ENCODE assay signal across 8 cellular contexts in the genomic region with DNA sequence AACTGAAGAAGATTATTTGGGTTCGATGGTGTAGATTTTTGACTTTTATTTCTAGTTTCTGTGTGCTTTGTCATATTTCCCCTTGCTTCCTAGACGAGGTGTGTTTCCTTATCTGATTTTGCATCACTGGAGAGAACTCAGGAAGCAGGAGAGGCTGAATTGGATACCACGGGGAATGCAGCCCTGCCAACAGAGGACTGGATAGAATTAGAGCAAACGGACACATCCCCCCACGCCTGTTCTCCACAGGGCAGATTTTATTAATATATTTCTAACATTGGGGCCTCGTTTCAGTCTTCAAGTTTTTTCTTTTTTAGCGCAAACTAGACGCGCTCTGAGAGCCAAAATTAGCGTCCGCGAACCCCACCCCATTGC. TPM values are rescaled to one million over a fixed set of nuclear protein-coding genes. Genes with fewer than 3 reads are reported as not detected.
DNase-seq lines count a peak whose midpoint lies in the region; ATAC-seq and TF ChIP-seq lines count a peak whose summit lies in the region.

No MANE protein-coding gene starts in this region.

- H3K36me3 Mint-ChIP-seq in activated CD8-positive, alpha-beta memory T cell treated with anti-CD3 and anti-CD28 coated beads, Interleukin-2, amount 10 ng/mL, durations not matched to agents 7 days and 5 days, result peaks cover 4% of the 10 kb centered on the region

- peaks cover 20 to 24% of the 10 kb centered on the region in 2 donors for H3K4me1 ChIP-seq in thyroid gland

- H3K27me3 Mint-ChIP-seq in activated CD8-positive, alpha-beta memory T cell treated with anti-CD3 and anti-CD28 coated beads, Interleukin-2, amount 10 ng/mL, durations not matched to agents 7 days and 5 days, result peaks cover 21% of the 10 kb centered on the region

- H3K4me3 ChIP-seq in kidney epithelial cell (ENCODE audit: low read depth, low read length) (peak overlapping the region; percentile 78), thyroid gland (replicated peaks in 1 of 3) (peak overlapping the region; percentile 19 to 86 (median 86))

- H3K4me3 Mint-ChIP-seq in activated CD8-positive, alpha-beta memory T cell treated with anti-CD3 and anti-CD28 coated beads, Interleukin-2, amount 10 ng/mL, durations not matched to agents 7 days and 5 days, result peak overlapping the region; percentile 86

- CTCF ChIA-PET in activated CD8-positive, alpha-beta memory T cell treated with anti-CD3 and anti-CD28 coated beads, Interleukin-2, amount 10 ng/mL, durations not matched to agents 7 days and 5 days (lab: Charles Lee), result interaction anchor here (0.9 to 2.9 kb wide), 3 partner anchors 9 to 48 kb away, joined by 3 to 10 read pairs (median 6); no protein-coding TSS in a partner anchor

- no peaks in the 10 kb centered on the region for H3K36me3 ChIP-seq in kidney epithelial cell (ENCODE audit: control insufficient read depth, insufficient read depth, low read length)
- no peaks in the 10 kb centered on the region for H3K36me3 ChIP-seq in thyroid gland

- TF ChIP-seq CTCF in kidney epithelial cell (IDR thresholded peaks at IDR 0.05; ENCODE audit: insufficient read depth, low read length, poor library complexity, severe bottlenecking) (no peak), thyroid gland (IDR thresholded peaks at IDR 0.05) (no peak)

- DNase-seq in activated CD8-positive, alpha-beta memory T cell treated with anti-CD3 and anti-CD28 coated beads, Interleukin-2, amount 10 ng/mL, durations not matched to agents 7 days and 5 days, result no peak
- no peak for DNase-seq in activated CD8-positive, alpha-beta memory T cell treated with anti-CD3 and anti-CD28 coated beads, Interleukin-2, amount 50 U/mL, for 4 hours
- DNase-seq in kidney epithelial cell (ENCODE audit: low read depth) (no peak), thyroid gland (no peak), NCI-H446 treated with DMSO at 0.1 percent for 48 hours (lab: John Stamatoyannopoulos, UW) (no peak), NCI-H128 (lab: John Stamatoyannopoulos, UW; ENCODE audit: unreplicated experiment) (no peak)

- H3K4me1 Mint-ChIP-seq in activated CD8-positive, alpha-beta memory T cell treated with anti-CD3 and anti-CD28 coated beads, Interleukin-2, amount 10 ng/mL, durations not matched to agents 7 days and 5 days, result peaks cover 27% of the 10 kb centered on the region

- ATAC-seq in activated CD8-positive, alpha-beta memory T cell treated with anti-CD3 and anti-CD28 coated beads, Interleukin-2, amount 10 ng/mL, durations not matched to agents 7 days and 5 days, result peak; percentile 0
- ATAC-seq in HG03097 (IDR thresholded peaks at IDR 0.05; ENCODE audit: low FRiP score, unreplicated experiment), result no peak

- H3K27ac Mint-ChIP-seq in activated CD8-positive, alpha-beta memory T cell treated with anti-CD3 and anti-CD28 coated beads, Interleukin-2, amount 10 ng/mL, durations not matched to agents 7 days and 5 days, result peak overlapping the region; percentile 93

- H3K9me3 ChIP-seq in thyroid gland, result no peaks in the 10 kb centered on the region

- no peaks in the 10 kb centered on the region for H3K9me3 Mint-ChIP-seq in activated CD8-positive, alpha-beta memory T cell treated with anti-CD3 and anti-CD28 coated beads, Interleukin-2, amount 10 ng/mL, durations not matched to agents 7 days and 5 days (ENCODE audit: low read depth)

- 8 to 9% methylated on average over 12 of the region's 12 CpGs for WGBS in thyroid gland, 2 donors

- intact Hi-C loops in thyroid gland (cut with DNase I), result no loop called here

- no peaks in the 10 kb centered on the region for H3K27me3 ChIP-seq in kidney epithelial cell (ENCODE audit: control insufficient read depth, insufficient read depth, low read length)
- no peaks in the 10 kb centered on the region for H3K27me3 ChIP-seq in thyroid gland

- TF ChIP-seq POLR2A in thyroid gland (IDR thresholded peaks at IDR 0.05), result no peak

- H3K27ac ChIP-seq in angular gyrus (ENCODE audit: low read depth, low read length), result peak overlapping the region; percentile 97
- H3K27ac ChIP-seq in thyroid gland, result peak overlapping the region; percentile 99 to 100 (median 99)

RNA-seq across cellular contexts. Expression of a gene that starts 0.7 kb away (rescaled TPM):
- total RNA-seq in activated CD8-positive, alpha-beta memory T cell treated with anti-CD3 and anti-CD28 coated beads, Interleukin-2, amount 10 ng/mL, durations not matched to agents 7 days and 5 days, result 100 to 1,000 TPM; 107 to 134 TPM
- total RNA-seq in kidney epithelial cell (169 and 173 TPM in 2 replicates), thyroid gland (100 to 1,000 TPM; 232 to 261 (median 244) TPM)

RNA-seq across cellular contexts. Expression of a gene that starts 27.4 kb away (rescaled TPM):
- total RNA-seq in activated CD8-positive, alpha-beta memory T cell treated with anti-CD3 and anti-CD28 coated beads, Interleukin-2, amount 10 ng/mL, durations not matched to agents 7 days and 5 days, result not detected
- total RNA-seq in kidney epithelial cell (not detected in 2 replicates), thyroid gland (not detected)
